ENCODE assay signal across 9 cellular contexts in the genomic region with DNA sequence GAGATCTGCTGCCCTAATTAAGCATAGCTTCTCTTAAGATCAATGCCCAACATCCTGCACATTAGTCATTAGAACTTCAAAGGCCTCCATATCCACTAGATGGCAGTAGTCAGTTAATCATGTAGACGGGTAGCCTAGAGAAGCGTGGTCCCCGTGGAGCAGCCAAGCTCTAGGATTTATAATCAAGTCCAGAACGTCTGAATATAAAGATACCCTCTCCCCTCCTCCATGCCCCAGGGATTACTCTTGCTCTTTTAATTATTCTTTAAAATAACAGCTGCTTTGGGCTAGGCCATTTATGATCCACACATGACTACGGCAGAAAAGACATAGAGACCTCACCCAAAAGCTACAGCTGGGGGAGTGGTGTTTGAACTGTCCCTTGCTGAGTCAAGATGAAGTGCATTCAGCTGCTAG.
DNase-seq lines count a peak whose midpoint lies in the region; ATAC-seq and TF ChIP-seq lines count a peak whose summit lies in the region.
"Had no signal": no experiment of that assay in that cellular context is flagged by ENCODE, and none has a peak within 500 bp of the region (broad histone marks: within the 10 kb centered on the region; RNA-seq: fewer than 3 reads in every experiment).

No MANE protein-coding gene starts in this region.

- H3K4me3 ChIP-seq in GM12864 (ENCODE audit: low read depth, low read length), result no peak overlapping the region
- peak overlapping the region in 3 of 59 donors; percentile 17 to 31 (median 19) for H3K4me3 ChIP-seq in dorsolateral prefrontal cortex
- H3K4me3 ChIP-seq in lung, result no peak overlapping the region

- peak overlapping the region in 38 of 59 donors; percentile 3 to 73 (median 52) for H3K27ac ChIP-seq in dorsolateral prefrontal cortex
- H3K27ac ChIP-seq in lung (ENCODE audit: low read depth in 1 of 2, low read length in 1 of 2), result no peak overlapping the region
- H3K27ac ChIP-seq: epithelial cell of prostate had no signal

- TF ChIP-seq CTCF in GM12864 (IDR thresholded peaks at IDR 0.05; ENCODE audit: low read depth, low read length, missing control alignments), result peak; percentile 67
- peak; percentile 55 to 93 (median 83) for TF ChIP-seq CTCF in dorsolateral prefrontal cortex (IDR thresholded peaks at IDR 0.05 in 54 of 56, conservative IDR thresholded peaks at IDR 0.05 in 2 of 56; ENCODE audit: low read depth in 1 of 56, partially characterized antibody in 56 of 56)
- TF ChIP-seq CTCF in lung (IDR thresholded peaks at IDR 0.05; ENCODE audit: control extremely low read depth, extremely low read depth), result peak; percentile 44

- DNase-seq in GM12864 (ENCODE audit: low read depth) (peak; percentile 53), NCI-H345 treated with DMSO at 0.1 percent for 48 hours (lab: John Stamatoyannopoulos, UW; ENCODE audit: unreplicated experiment) (peak; percentile 90), dorsolateral prefrontal cortex (peak in 9 of 10 donors; percentile 40 to 88 (median 78)), lung (ENCODE audit: low spot score) (peak; percentile 50)
- DNase-seq in activated CD4-positive, alpha-beta T cell treated with anti-CD3 and anti-CD28 coated beads for 48 hours, result peak; percentile 56
- DNase-seq in stimulated activated CD8-positive, alpha-beta memory T cell treated with anti-CD3 and anti-CD28 coated beads, Interleukin-4, amount 100 ng/mL, for 48 hours, result peak; percentile 48

- H3K27me3 ChIP-seq in dorsolateral prefrontal cortex, result no peaks in the 10 kb centered on the region
- H3K27me3 ChIP-seq in lung (ENCODE audit: control insufficient read depth, insufficient read depth), result no peaks in the 10 kb centered on the region

- intact Hi-C loops in dorsolateral prefrontal cortex (cut with DNase I), result loop anchor here (2.0 to 10.0 kb wide), 8 partner anchors 47 to 699 kb away; a partner anchor contains a TSS

- H3K4me1 ChIP-seq in lung (ENCODE audit: control insufficient read depth in 2 of 2, insufficient read depth in 2 of 2, low read length in 2 of 2), result no peaks in the 10 kb centered on the region

- H3K9me3 ChIP-seq in lung (ENCODE audit: control insufficient read depth in 2 of 2, insufficient read depth in 1 of 2, low read length in 1 of 2), result no peaks in the 10 kb centered on the region

- H3K36me3 ChIP-seq in lung (ENCODE audit: control insufficient read depth in 2 of 2, insufficient read depth in 2 of 2, low read length in 2 of 2), result no peaks in the 10 kb centered on the region

- 16 to 25% methylated on average over 5 of the region's 5 CpGs for WGBS in lung, 2 donors

- ATAC-seq in HG03342 (IDR thresholded peaks at IDR 0.05; ENCODE audit: unreplicated experiment) (peak; percentile 34), lung (ENCODE audit: insufficient read depth, low FRiP score) (peak; percentile 65), GM19467 (IDR thresholded peaks at IDR 0.05; ENCODE audit: unreplicated experiment) (no peak)

Comparison
In these comparisons a context has a peak if more than half of its experiments do, and no peak if none do; other contexts are left out.
1. H3K27ac ChIP-seq: peak in dorsolateral prefrontal cortex (38 of 59); none in lung (0 of 2).
2. Peak in every context shown above with its lines, with median percentiles within 50 percentile points of each other: DNase-seq and CTCF ChIP-seq.